ENCODE assay signal across 19 cellular contexts in the genomic region with DNA sequence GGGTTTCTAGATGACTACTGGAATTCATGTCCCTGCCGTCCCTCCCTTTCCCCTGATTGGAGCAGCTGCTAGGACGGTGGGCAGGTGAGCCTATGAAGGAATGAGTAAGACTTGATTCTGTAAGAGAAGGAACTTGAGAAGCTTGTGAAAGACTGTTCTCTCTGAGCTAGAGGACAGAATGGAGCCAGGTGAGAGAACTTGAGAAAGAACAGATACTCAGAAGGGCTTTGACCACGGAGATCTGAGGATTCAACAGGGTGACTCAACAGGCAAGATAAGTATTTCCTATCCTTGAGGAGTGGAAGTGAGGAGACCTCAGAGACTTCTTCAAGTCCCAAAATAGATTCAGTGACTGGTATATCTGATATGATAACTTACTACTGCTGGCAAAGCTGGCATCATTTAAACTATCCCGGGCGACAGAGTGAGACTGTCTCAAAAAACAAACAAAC. TPM values are rescaled to one million over a fixed set of nuclear protein-coding genes. Genes with fewer than 3 reads are reported as not detected.
A peak's percentile ranks its signal among the peaks of the same experiment; 100 is the strongest.
DNase-seq lines count a peak whose midpoint lies in the region; ATAC-seq and TF ChIP-seq lines count a peak whose summit lies in the region.
"Had no signal": no experiment of that assay in that cellular context is flagged by ENCODE, and none has a peak within 500 bp of the region (broad histone marks: within the 10 kb centered on the region; RNA-seq: fewer than 3 reads in every experiment).

No MANE protein-coding gene starts in this region.

- H3K4me3 Mint-ChIP-seq in HFFc6, result no peak overlapping the region
- H3K4me3 Mint-ChIP-seq: activated naive CD8-positive, alpha-beta T cell treated with anti-CD3 and anti-CD28 coated beads, Interleukin-2, amount 10 ng/mL, durations not matched to agents 7 days and 5 days; T-helper 2 cell treated with Interferon-gamma antibody and Interleukin-4, amounts not matched to agents 5 μg/mL and 100 μg/mL, for 36 hours had no signal

- TF ChIP-seq CTCF in HFFc6 (IDR thresholded peaks at IDR 0.05) (no peak), left lung (IDR thresholded peaks at IDR 0.05) (no peak), WERI-Rb-1 (IDR thresholded peaks at IDR 0.05; ENCODE audit: low read depth, low read length) (no peak)

- H3K4me3 ChIP-seq in left lung (no peak overlapping the region), WERI-Rb-1 (ENCODE audit: low read depth, low read length) (no peak overlapping the region)
- H3K4me3 ChIP-seq: skin epidermis, thoracic aorta had no signal

- intact Hi-C loops in left lung (cut with DNase I), result no loop called here

- peak overlapping the region; percentile 4; the same call in 1 of the 2 replicates for H3K27ac Mint-ChIP-seq in HFFc6
- H3K27ac Mint-ChIP-seq: activated naive CD8-positive, alpha-beta T cell treated with anti-CD3 and anti-CD28 coated beads, Interleukin-2, amount 10 ng/mL, durations not matched to agents 7 days and 5 days; T-helper 2 cell treated with Interferon-gamma antibody and Interleukin-4, amounts not matched to agents 5 μg/mL and 100 μg/mL, for 36 hours had no signal

- ATAC-seq in left lung (peak; percentile 18), GM21360 (IDR thresholded peaks at IDR 0.05; ENCODE audit: unreplicated experiment) (no peak)
- ATAC-seq: left colon had no signal

- H3K27me3 Mint-ChIP-seq in HFFc6 (ENCODE audit: insufficient read depth), result no peaks in the 10 kb centered on the region
- H3K27me3 Mint-ChIP-seq: activated naive CD8-positive, alpha-beta T cell treated with anti-CD3 and anti-CD28 coated beads, Interleukin-2, amount 10 ng/mL, durations not matched to agents 7 days and 5 days had no signal

- H3K36me3 ChIP-seq in left lung (peaks cover 0 to 27% of the 10 kb centered on the region in 2 donors), WERI-Rb-1 (peaks cover 10% of the 10 kb centered on the region)

- peak; percentile 35 for DNase-seq in EH (ENCODE audit: low read depth)
- DNase-seq in HFFc6, result peak; percentile 27
- peak; percentile 89 for DNase-seq in amniotic epithelial cell (ENCODE audit: low read depth)
- DNase-seq in left lung, result no peak
- DNase-seq in DMS153 (lab: John Stamatoyannopoulos, UW), result no peak
- no peak for DNase-seq in WERI-Rb-1
- DNase-seq: activated naive CD8-positive, alpha-beta T cell treated with anti-CD3 and anti-CD28 coated beads, Interleukin-2, amount 10 ng/mL, durations not matched to agents 7 days and 5 days; activated T-cell treated with anti-CD3 and anti-CD28 coated beads, Interleukin-2, amount 50 U/mL, for 48 hours; effector CD4-positive, alpha-beta T cell; hypothalamus; left colon; NCI-H187 treated with DMSO at 0.1 percent for 48 hours; NCI-H524; stimulated activated CD4-positive, alpha-beta T cell treated with anti-CD3 and anti-CD28 coated beads, Interleukin-4, amount 100 ng/mL, for 4 hours; stimulated activated CD8-positive, alpha-beta memory T cell treated with anti-CD3 and anti-CD28 coated beads, Interleukin-4, amount 100 ng/mL, for 48 hours had no signal

- no peaks in the 10 kb centered on the region for H3K9me3 ChIP-seq in left lung
- no peaks in the 10 kb centered on the region for H3K9me3 ChIP-seq in WERI-Rb-1 (ENCODE audit: severe bottlenecking)
- H3K9me3 ChIP-seq: thoracic aorta had no signal

- peaks cover 9% of the 10 kb centered on the region for H3K4me1 Mint-ChIP-seq in HFFc6 (ENCODE audit: low read depth)
- H3K4me1 Mint-ChIP-seq: activated naive CD8-positive, alpha-beta T cell treated with anti-CD3 and anti-CD28 coated beads, Interleukin-2, amount 10 ng/mL, durations not matched to agents 7 days and 5 days had no signal

- H3K36me3 Mint-ChIP-seq in HFFc6 (ENCODE audit: low read depth), result 0 out of 2 replicates have a peak, but pooled peaks cover 7% of the 10 kb centered on the region

- no peaks in the 10 kb centered on the region for H3K4me1 ChIP-seq in left lung

- no peak overlapping the region for H3K27ac ChIP-seq in left lung
- H3K27ac ChIP-seq in WERI-Rb-1, result no peak overlapping the region
- H3K27ac ChIP-seq: skin epidermis, thoracic aorta had no signal

- H3K27me3 ChIP-seq in left lung (no peaks in the 10 kb centered on the region), WERI-Rb-1 (ENCODE audit: insufficient read depth, low read depth, severe bottlenecking) (no peaks in the 10 kb centered on the region)

- no peaks in the 10 kb centered on the region for H3K9me3 Mint-ChIP-seq in HFFc6
- H3K9me3 Mint-ChIP-seq: activated naive CD8-positive, alpha-beta T cell treated with anti-CD3 and anti-CD28 coated beads, Interleukin-2, amount 10 ng/mL, durations not matched to agents 7 days and 5 days; T-helper 2 cell treated with Interferon-gamma antibody and Interleukin-4, amounts not matched to agents 5 μg/mL and 100 μg/mL, for 36 hours had no signal

RNA-seq across cellular contexts. Expression of gene HSDL2, which starts 41.9 kb away (rescaled TPM):
- total RNA-seq in HFFc6 (2021; fragmentation: NEBNext Ultra II Directional; extraction: Animal tissue kit (Norgen Biotek cat#: 25700)), result 10 to 100 TPM; 31.7 to 38.6 (median 33.5) TPM
- 10 to 100 TPM; 40.3 to 52.8 TPM for total RNA-seq in left lung

Comparison
In these comparisons a context has a peak if more than half of its experiments do, and no peak if none do; other contexts are left out.
1. DNase-seq: peak in EH (single experiment), HFFc6 (single experiment) and amniotic epithelial cell (single experiment); none in left lung (0 of 2), DMS153 (single experiment) and WERI-Rb-1 (single experiment).